ENCODE assay signal across 24 cellular contexts in genomic region chr12:13454991-13455696, GRCh38.
DNase-seq lines count a peak whose midpoint lies in the region; TF ChIP-seq lines count a peak whose summit lies in the region.
"Had no signal": no experiment of that assay in that cellular context is flagged by ENCODE, and none has a peak within 500 bp of the region (broad histone marks: within the 10 kb centered on the region; RNA-seq: fewer than 3 reads in every experiment).

No MANE protein-coding gene starts in this region.

- no peaks in the 10 kb centered on the region for H3K9me3 Mint-ChIP-seq in activated CD4-positive, alpha-beta T cell treated with anti-CD3 and anti-CD28 coated beads, Interleukin-2, amount 10 ng/mL, durations not matched to agents 24 days and 14 days

- H3K4me1 ChIP-seq in esophagus muscularis mucosa (no peaks in the 10 kb centered on the region), Karpas-422 (ENCODE audit: low read length) (no peaks in the 10 kb centered on the region)
- H3K4me1 ChIP-seq: Caco-2 had no signal

- H4K20me1 ChIP-seq in Karpas-422 (ENCODE audit: insufficient read depth, low read depth, low read length): no peaks in the 10 kb centered on the region
- H4K20me1 ChIP-seq: BLaER1 treated with 17β-estradiol and CSF1 and Interleukin-3, amounts not matched to agents 10 nM and 100 nM had no signal

- H3K36me3 ChIP-seq in esophagus muscularis mucosa (no peaks in the 10 kb centered on the region), Karpas-422 (ENCODE audit: insufficient read depth, low read length) (no peaks in the 10 kb centered on the region)
- H3K36me3 ChIP-seq: BLaER1 treated with 17β-estradiol and CSF1 and Interleukin-3, amounts not matched to agents 10 nM and 100 nM had no signal

- no peak for TF ChIP-seq CTCF in esophagus muscularis mucosa (IDR thresholded peaks at IDR 0.05)

- 78% methylated on average over 3 of the region's 3 CpGs for WGBS in esophagus muscularis mucosa

- no peaks in the 10 kb centered on the region for H3K79me2 ChIP-seq in Karpas-422 (ENCODE audit: low read length)

- no peaks in the 10 kb centered on the region for H3K36me3 Mint-ChIP-seq in activated CD4-positive, alpha-beta T cell treated with anti-CD3 and anti-CD28 coated beads, Interleukin-2, amount 10 ng/mL, durations not matched to agents 24 days and 14 days (ENCODE audit: low read depth)
- H3K36me3 Mint-ChIP-seq: CD4-positive, alpha-beta memory T cell had no signal

- no peak overlapping the region for H3K27ac ChIP-seq in esophagus muscularis mucosa (replicated peaks in 1 of 4)
- H3K27ac ChIP-seq in Karpas-422 (ENCODE audit: low read length): no peak overlapping the region
- H3K27ac ChIP-seq: BLaER1 treated with 17β-estradiol and CSF1 and Interleukin-3, amounts not matched to agents 10 nM and 100 nM; KMS-11 had no signal

- no peaks in the 10 kb centered on the region for H3K27me3 Mint-ChIP-seq in activated CD4-positive, alpha-beta T cell treated with anti-CD3 and anti-CD28 coated beads, Interleukin-2, amount 10 ng/mL, durations not matched to agents 24 days and 14 days

- intact Hi-C loops in activated CD4-positive, alpha-beta T cell treated with anti-CD3 and anti-CD28 coated beads, Interleukin-2, amount 10 ng/mL, durations not matched to agents 24 days and 14 days (cut with micrococcal nuclease): no loop called here
- intact Hi-C loops in esophagus muscularis mucosa (cut with DNase I): no loop called here

- no peaks in the 10 kb centered on the region for H3K9me2 ChIP-seq in Karpas-422 (replicated peaks; ENCODE audit: insufficient read depth, low read length)
- H3K9me2 ChIP-seq: SK-N-SH had no signal

- H3K27ac Mint-ChIP-seq in activated CD4-positive, alpha-beta T cell treated with anti-CD3 and anti-CD28 coated beads, Interleukin-2, amount 10 ng/mL, durations not matched to agents 24 days and 14 days: no peak overlapping the region
- H3K27ac Mint-ChIP-seq: CD4-positive, alpha-beta memory T cell had no signal

- no peaks in the 10 kb centered on the region for H3K4me1 Mint-ChIP-seq in activated CD4-positive, alpha-beta T cell treated with anti-CD3 and anti-CD28 coated beads, Interleukin-2, amount 10 ng/mL, durations not matched to agents 24 days and 14 days
- H3K4me1 Mint-ChIP-seq: CD4-positive, alpha-beta memory T cell had no signal

- no peak overlapping the region for H3K4me2 ChIP-seq in Karpas-422 (ENCODE audit: low read depth, low read length, poor library complexity, severe bottlenecking)
- H3K4me2 ChIP-seq: BLaER1 treated with 17β-estradiol and CSF1 and Interleukin-3, amounts not matched to agents 10 nM and 100 nM; KMS-11; SK-N-SH had no signal

- H3K9ac ChIP-seq in Karpas-422 (ENCODE audit: low read length): no peak overlapping the region
- H3K9ac ChIP-seq: BLaER1 treated with 17β-estradiol and CSF1 and Interleukin-3, amounts not matched to agents 10 nM and 100 nM; KMS-11; SK-N-SH had no signal

- no peak overlapping the region for H3K4me3 Mint-ChIP-seq in activated CD4-positive, alpha-beta T cell treated with anti-CD3 and anti-CD28 coated beads, Interleukin-2, amount 10 ng/mL, durations not matched to agents 24 days and 14 days
- H3K4me3 Mint-ChIP-seq: CD4-positive, alpha-beta memory T cell had no signal

- peak; percentile 36 for DNase-seq in activated CD4-positive, alpha-beta T cell treated with anti-CD3 and anti-CD28 coated beads, Interleukin-2, amount 10 ng/mL, durations not matched to agents 24 days and 14 days
- no peak for DNase-seq in activated CD4-positive, alpha-beta T cell treated with anti-CD3 and anti-CD28 coated beads for 48 hours
- DNase-seq in NCI-H2029 treated with DMSO at 0.1 percent for 48 hours (lab: John Stamatoyannopoulos, UW) (peak; percentile 29), esophagus muscularis mucosa (ENCODE audit: extremely low spot score) (peak; percentile 60), Karpas-422 (no peak), NCI-H2227 (lab: John Stamatoyannopoulos, UW; ENCODE audit: unreplicated experiment) (no peak)
- no peak for DNase-seq in activated CD4-positive, CD25-positive, alpha-beta regulatory T cell (lab: John Stamatoyannopoulos, UW)
- DNase-seq: 8988T; Caco-2; CD4-positive, alpha-beta memory T cell; EL; GF-D8; H7; IMR-90; MV-4-11; NCI-H1105 treated with DMSO at 0.1 percent for 48 hours; NCI-H1694; NCI-H2171; NCI-H446 treated with DMSO at 0.1 percent for 48 hours; NCI-H526 treated with DMSO at 0.1 percent for 48 hours; SIG-M5; SK-N-SH had no signal

- TF ChIP-seq EP300 in esophagus muscularis mucosa (IDR thresholded peaks at IDR 0.05): no peak

- TF ChIP-seq POLR2A in esophagus muscularis mucosa (IDR thresholded peaks at IDR 0.05; ENCODE audit: low read depth): no peak

- H3K4me3 ChIP-seq in esophagus muscularis mucosa (no peak overlapping the region), Karpas-422 (ENCODE audit: low read length) (no peak overlapping the region)
- H3K4me3 ChIP-seq: BLaER1 treated with 17β-estradiol and CSF1 and Interleukin-3, amounts not matched to agents 10 nM and 100 nM had no signal

- H3K27me3 ChIP-seq in esophagus muscularis mucosa (no peaks in the 10 kb centered on the region), Karpas-422 (ENCODE audit: low read length) (no peaks in the 10 kb centered on the region)
- H3K27me3 ChIP-seq: BLaER1 treated with 17β-estradiol and CSF1 and Interleukin-3, amounts not matched to agents 10 nM and 100 nM had no signal

- no peaks in the 10 kb centered on the region for H3K9me3 ChIP-seq in esophagus muscularis mucosa
- H3K9me3 ChIP-seq in Karpas-422 (ENCODE audit: low read length): no peaks in the 10 kb centered on the region
- H3K9me3 ChIP-seq: BLaER1 treated with 17β-estradiol and CSF1 and Interleukin-3, amounts not matched to agents 10 nM and 100 nM; Caco-2; SK-N-SH had no signal

- no peak overlapping the region for H2AFZ ChIP-seq in Karpas-422 (ENCODE audit: low read length)

Comparison
In these comparisons a context has a peak if more than half of its experiments do, and no peak if none do; other contexts are left out.
1. DNase-seq: peak in activated CD4-positive, alpha-beta T cell treated with anti-CD3 and anti-CD28 coated beads, Interleukin-2, amount 10 ng/mL, durations not matched to agents 24 days and 14 days (single experiment), NCI-H2029 treated with DMSO at 0.1 percent for 48 hours (single experiment) and esophagus muscularis mucosa (single experiment); none in activated CD4-positive, alpha-beta T cell treated with anti-CD3 and anti-CD28 coated beads for 48 hours (single experiment), Karpas-422 (single experiment), activated CD4-positive, CD25-positive, alpha-beta regulatory T cell (0 of 4) and NCI-H2227 (single experiment).